ENCODE assay signal across 6 cellular contexts in genomic region chr2:104056451-104056850, GRCh38.
"Had no signal": no experiment of that assay in that cellular context is flagged by ENCODE, and none has a peak within 500 bp of the region (broad histone marks: within the 10 kb centered on the region; RNA-seq: fewer than 3 reads in every experiment).

No MANE protein-coding gene starts in this region.

- H2AFZ ChIP-seq: GM23338 had no signal

- H3K9me3 Mint-ChIP-seq: GM23338 had no signal

- H3K27ac Mint-ChIP-seq: GM23338, H9, IgD-negative memory B cell had no signal

- DNase-seq: H9, HCEC 1CT had no signal

- H3K4me3 Mint-ChIP-seq: GM23338, H9, IgD-negative memory B cell had no signal

- H3K4me1 Mint-ChIP-seq: IgD-negative memory B cell had no signal

- H3K27me3 Mint-ChIP-seq: IgD-negative memory B cell had no signal

- H3K27ac ChIP-seq: HL-60 had no signal

- H3K4me3 ChIP-seq: GM23338 had no signal

- H3K4me2 ChIP-seq: GM23338 had no signal

- ATAC-seq: GM23338, HepG2 had no signal

- H3K36me3 Mint-ChIP-seq: IgD-negative memory B cell had no signal
